In the genomic region with DNA sequence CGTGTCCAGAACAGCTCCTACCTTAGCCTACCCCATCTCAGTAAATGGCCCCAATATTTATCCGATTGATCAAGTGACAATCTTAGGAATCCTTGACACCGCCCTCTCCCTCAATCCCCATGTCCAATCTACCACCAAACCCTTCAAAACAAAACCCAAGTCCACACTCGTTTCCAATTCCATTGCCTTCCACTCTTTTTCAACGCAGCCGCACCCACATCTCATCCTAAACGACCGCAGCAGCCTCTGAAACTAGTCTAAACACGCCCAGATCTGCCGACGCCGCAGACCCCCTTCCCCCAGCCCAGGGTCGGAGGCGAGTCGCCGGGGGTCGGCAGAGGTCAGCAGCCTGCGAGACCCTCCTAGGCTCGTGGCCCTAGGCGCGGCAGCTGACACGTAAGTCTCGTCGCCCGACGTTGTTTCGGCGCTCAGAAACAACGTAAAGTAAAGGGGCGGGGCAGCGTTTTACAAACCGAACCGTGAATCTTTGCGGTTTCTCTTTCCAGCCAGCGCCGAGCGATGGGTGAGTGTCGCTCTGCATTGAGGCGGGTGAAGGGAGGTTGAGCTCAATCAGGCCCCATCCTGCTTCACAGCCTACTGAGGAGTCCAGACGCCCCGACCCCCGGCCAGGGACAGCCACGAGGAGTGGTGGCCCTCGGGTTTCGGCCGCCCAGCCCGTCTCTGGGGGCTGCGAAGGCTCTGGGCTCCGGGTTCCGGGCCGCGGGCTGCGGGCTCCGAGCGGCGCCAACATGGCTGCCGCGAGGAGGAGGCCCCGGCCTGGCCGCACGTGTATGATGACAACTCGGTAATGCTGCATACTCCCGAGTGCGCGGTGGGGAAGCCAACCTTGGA, we compare ENCODE assay signal across 9 cellular contexts. TPM values are rescaled to one million over a fixed set of nuclear protein-coding genes. Genes with fewer than 3 reads are reported as not detected.
DNase-seq lines count a peak whose midpoint lies in the region; ATAC-seq, FAIRE-seq and TF ChIP-seq lines count a peak whose summit lies in the region.
"Had no signal": no experiment of that assay in that cellular context is flagged by ENCODE, and none has a peak within 500 bp of the region (broad histone marks: within the 10 kb centered on the region; RNA-seq: fewer than 3 reads in every experiment).

Gene RPS8, plus strand, starts transcription at position 463 of the 852 bp plus-strand sequence. Its CDS starts 57 bp downstream, at position 520.

- H3K4me1 Mint-ChIP-seq in central memory CD8-positive, alpha-beta T cell: peaks cover 34% of the 10 kb centered on the region

- peak within 1 kb of the TSS; percentile 92 for H3K9ac ChIP-seq in keratinocyte (ENCODE audit: control insufficient read depth, extremely low read depth, insufficient read depth, low read length)

- H3K4me3 Mint-ChIP-seq in central memory CD8-positive, alpha-beta T cell: peak within 1 kb of the TSS; percentile 91

- H3K27ac ChIP-seq in keratinocyte (ENCODE audit: control insufficient read depth, insufficient read depth, low read length): peak within 1 kb of the TSS; percentile 97

- no peaks in the 10 kb centered on the region for H3K9me3 ChIP-seq in keratinocyte (ENCODE audit: control insufficient read depth, low read depth, low read length)

- peaks cover 51% of the 10 kb centered on the region for H3K36me3 Mint-ChIP-seq in central memory CD8-positive, alpha-beta T cell (ENCODE audit: insufficient read depth)

- peak within 1 kb of the TSS; percentile 92 for H3K4me2 ChIP-seq in keratinocyte (ENCODE audit: control insufficient read depth, extremely low read depth, insufficient read depth, low read depth, low read length)

- H3K27ac Mint-ChIP-seq in central memory CD8-positive, alpha-beta T cell (ENCODE audit: low read depth): peak within 1 kb of the TSS; percentile 92

- H3K9me1 ChIP-seq in keratinocyte (ENCODE audit: control insufficient read depth, extremely low read depth, insufficient read depth, low read length): no peaks in the 10 kb centered on the region

- no peaks in the 10 kb centered on the region for H3K9me3 Mint-ChIP-seq in central memory CD8-positive, alpha-beta T cell

- H3K36me3 ChIP-seq in keratinocyte (ENCODE audit: control insufficient read depth in 2 of 2, extremely low read depth in 1 of 2, insufficient read depth in 2 of 2, low read length in 2 of 2): peaks cover 25 to 35% of the 10 kb centered on the region in 2 experiments

- peak within 1 kb of the TSS; percentile 67 for H2AFZ ChIP-seq in keratinocyte (ENCODE audit: control insufficient read depth, low read length)

- FAIRE-seq in keratinocyte (lab: Jason Lieb, UNC): no peak
- FAIRE-seq: TTC549 had no signal

- peaks cover 17% of the 10 kb centered on the region for H3K4me1 ChIP-seq in keratinocyte (ENCODE audit: control insufficient read depth, extremely low read depth, insufficient read depth, low read length)

- H3K27me3 Mint-ChIP-seq in central memory CD8-positive, alpha-beta T cell: no peaks in the 10 kb centered on the region

- no peaks in the 10 kb centered on the region for H3K27me3 ChIP-seq in keratinocyte (ENCODE audit: control insufficient read depth, extremely low read depth, insufficient read depth, low read length)

- H4K20me1 ChIP-seq in keratinocyte (ENCODE audit: control insufficient read depth, extremely low read depth, insufficient read depth, low read length): peaks cover 19% of the 10 kb centered on the region

- DNase-seq in AG10803 (ENCODE audit: low read depth) (peak; percentile 92), NCI-H345 treated with DMSO at 0.1 percent for 48 hours (lab: John Stamatoyannopoulos, UW; ENCODE audit: unreplicated experiment) (peak; percentile 83), keratinocyte (ENCODE audit: low read depth, low spot score) (peak; percentile 81)
- peak; percentile 72 to 83 for DNase-seq in central memory CD8-positive, alpha-beta T cell (ENCODE audit: low spot score in 2 of 2)
- DNase-seq in stimulated activated CD4-positive, alpha-beta T cell treated with anti-CD3 and anti-CD28 coated beads, Interleukin-12 subunit alpha, Interleukin-12 subunit beta, amount 100 ng/mL, for 48 hours (ENCODE audit: low read depth in 2 of 3, low spot score in 1 of 3): peak; percentile 82 to 90 (median 85)

- H3K4me3 ChIP-seq in AG10803 (ENCODE audit: low read length): peak within 1 kb of the TSS; percentile 91
- H3K4me3 ChIP-seq in keratinocyte (ENCODE audit: control insufficient read depth in 2 of 3, extremely low read depth in 1 of 3, insufficient read depth in 2 of 3, low read depth in 1 of 3, low read length in 3 of 3): peak within 1 kb of the TSS; percentile 85 to 94 (median 92)

- dilution Hi-C loops in keratinocyte (cut with MboI; ENCODE audit: extremely low pct_ligation_motif_present, low sequenced_read_pairs): no loop called here

- ATAC-seq in GM19025 (IDR thresholded peaks at IDR 0.05; ENCODE audit: low read depth, unreplicated experiment): peak; percentile 65
- ATAC-seq in HG03280 (IDR thresholded peaks at IDR 0.05; ENCODE audit: unreplicated experiment): peak; percentile 79
- peak; percentile 77 to 81 for ATAC-seq in activated CD4-positive, CD25-positive, alpha-beta regulatory T cell treated with anti-CD3 and anti-CD28 coated beads, Interleukin-2, amount 50 U/mL, for 24 hours
- peak; percentile 77 for ATAC-seq in central memory CD8-positive, alpha-beta T cell (replicated peaks; ENCODE audit: extremely low read depth, poor library complexity, severe bottlenecking)

- TF ChIP-seq CTCF in AG10803 (conservative IDR thresholded peaks at IDR 0.05; ENCODE audit: low read length) (no peak), keratinocyte (optimal IDR thresholded peaks at IDR 0.05 in 1 of 3, IDR thresholded peaks at IDR 0.05 in 1 of 3, conservative IDR thresholded peaks at IDR 0.05 in 1 of 3; ENCODE audit: extremely low read depth in 1 of 3, insufficient read depth in 2 of 3, low read length in 3 of 3) (peak in 1 of 3 experiments; percentile 1)

- H3K79me2 ChIP-seq in keratinocyte (ENCODE audit: control insufficient read depth, insufficient read depth, low read length): peaks cover 36% of the 10 kb centered on the region

RNA-seq across cellular contexts. Expression of gene RPS8, which starts in this region (rescaled TPM):
- polyA plus RNA-seq in keratinocyte: 1,764 to 2,149 TPM (median 1,890 TPM) in 3 replicates
- polyA plus RNA-seq in keratinocyte (2011; ENCODE audit: low read depth): 1,489 TPM
- polyA plus RNA-seq in keratinocyte (2011; cell fraction: cytosol; rRNA removed): 1,963 and 2,381 TPM in 2 replicates
- 529 and 600 TPM in 2 replicates for polyA plus RNA-seq in keratinocyte (2011; cell fraction: nucleus; rRNA removed)
- 2,173 and 2,970 TPM in 2 replicates for polyA plus RNA-seq in keratinocyte (2012; ENCODE audit: low replicate concordance)
- 237 to 673 TPM (median 537 TPM) in 3 replicates for polyA minus RNA-seq in keratinocyte
- polyA minus RNA-seq in keratinocyte (2011; cell fraction: cytosol; rRNA and poly(A)+ RNA removed): 965 TPM
- 131 and 151 TPM in 2 replicates for polyA minus RNA-seq in keratinocyte (2011; cell fraction: nucleus; rRNA and poly(A)+ RNA removed)

Comparison
In these comparisons a context has a peak if more than half of its experiments do, and no peak if none do; other contexts are left out.
1. Peak in every context shown above with its lines: DNase-seq, ATAC-seq, H3K4me3 ChIP-seq and H3K27ac ChIP-seq.